Comparison of ENCODE assay signal across 21 cellular contexts in the genomic region with DNA sequence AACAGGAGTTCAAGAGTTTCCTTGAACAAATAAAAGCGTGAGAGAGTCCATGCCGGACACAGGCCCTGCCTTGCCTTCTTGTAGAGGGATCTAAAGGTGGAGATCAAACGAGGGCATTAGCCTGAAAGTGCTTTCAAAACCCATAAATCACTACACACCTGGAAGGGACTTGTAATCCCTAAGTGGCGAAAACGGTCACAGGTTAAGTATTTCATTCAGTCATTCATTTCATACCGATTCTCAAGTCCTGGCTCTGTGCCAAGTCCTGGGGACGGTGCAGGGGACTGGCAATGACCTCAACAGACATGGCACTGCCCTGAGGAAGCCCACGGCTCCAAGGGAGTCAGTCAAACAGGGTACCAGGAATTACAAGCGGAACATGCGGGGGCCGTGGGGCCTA. TPM values are rescaled to one million over a fixed set of nuclear protein-coding genes. Genes with fewer than 3 reads are reported as not detected.
A peak's percentile ranks its signal among the peaks of the same experiment; 100 is the strongest.
DNase-seq lines count a peak whose midpoint lies in the region; ATAC-seq, FAIRE-seq and TF ChIP-seq lines count a peak whose summit lies in the region.
"Had no signal": no experiment of that assay in that cellular context is flagged by ENCODE, and none has a peak within 500 bp of the region (broad histone marks: within the 10 kb centered on the region; RNA-seq: fewer than 3 reads in every experiment).

No MANE protein-coding gene starts in this region.

- BruUV-seq in HepG2 (replicated peaks; lab: Mats Ljungman, UMichigan), result no TSS peak

- H3K79me2 ChIP-seq in HepG2 (ENCODE audit: insufficient read depth, low read length), result no peaks in the 10 kb centered on the region

- no peak for TF ChIP-seq RAD21 in HepG2 (CRISPR knock-in tag; IDR thresholded peaks at IDR 0.05)

- no peak overlapping the region for H3K4me2 ChIP-seq in HepG2 (ENCODE audit: low read depth, low read length)

- CTCF ChIA-PET in HepG2 (lab: Yijun Ruan, JAX; ENCODE audit: low intra/inter-chr PET ratio, low total read pairs), result no interaction called here

- intact Hi-C loops in HepG2 (cut with micrococcal nuclease; ENCODE audit: unreplicated experiment) (no loop called here), right lobe of liver (cut with DNase I) (no loop called here), left lung (cut with DNase I) (no loop called here)

- TF ChIP-seq CTCF in HepG2 (CRISPR knock-in tag; IDR thresholded peaks at IDR 0.05) (no peak), right lobe of liver (IDR thresholded peaks at IDR 0.05) (no peak), WERI-Rb-1 (IDR thresholded peaks at IDR 0.05; ENCODE audit: low read depth, low read length) (no peak), left lung (IDR thresholded peaks at IDR 0.05) (no peak)

- POLR2A ChIA-PET in HepG2 (lab: Yijun Ruan, JAX), result no interaction called here

- in situ Hi-C loops in HepG2 (cut with HindIII; ENCODE audit: extremely low pct_ligation_motif_present, low pct_unique_long_range_greater_than_20kb), result no loop called here

- H3K27me3 ChIP-seq in HepG2 (ENCODE audit: control insufficient read depth in 1 of 2, insufficient read depth in 2 of 2, low read length in 2 of 2), result peaks cover 2 to 14% of the 10 kb centered on the region in 2 experiments; a peak in 3 of 5 replicates
- H3K27me3 ChIP-seq in right lobe of liver, result no peaks in the 10 kb centered on the region
- H3K27me3 ChIP-seq in WERI-Rb-1 (ENCODE audit: insufficient read depth, low read depth, severe bottlenecking), result no peaks in the 10 kb centered on the region
- H3K27me3 ChIP-seq in left lung, result peaks cover 0 to 10% of the 10 kb centered on the region in 2 donors

- no peak overlapping the region for H3K4me3 ChIP-seq in HepG2 (replicated peaks in 1 of 3; ENCODE audit: insufficient read depth in 1 of 3, low read depth in 2 of 3, low read length in 3 of 3)
- no peak overlapping the region for H3K4me3 ChIP-seq in right lobe of liver
- H3K4me3 ChIP-seq in WERI-Rb-1 (ENCODE audit: low read depth, low read length), result no peak overlapping the region
- H3K4me3 ChIP-seq in left lung, result no peak overlapping the region

- H3K9me3 ChIP-seq in HepG2 (ENCODE audit: low read length), result no peaks in the 10 kb centered on the region
- H3K9me3 ChIP-seq in right lobe of liver, result no peaks in the 10 kb centered on the region
- H3K9me3 ChIP-seq in WERI-Rb-1 (ENCODE audit: severe bottlenecking), result no peaks in the 10 kb centered on the region
- H3K9me3 ChIP-seq in left lung, result no peaks in the 10 kb centered on the region

- 0 out of 2 replicates have a peak, but pooled peaks cover 3% of the 10 kb centered on the region for H4K20me1 ChIP-seq in HepG2 (ENCODE audit: insufficient read depth, low read length)

- H3K4me1 ChIP-seq in HepG2 (ENCODE audit: insufficient read depth, low read length) (no peaks in the 10 kb centered on the region), right lobe of liver (peaks cover 0 to 18% (median 0%) of the 10 kb centered on the region in 4 donors), left lung (peaks cover 0 to 18% of the 10 kb centered on the region in 2 donors)

- DNase-seq in HepG2 (ENCODE audit: low spot score) (no peak), right lobe of liver (no peak), WERI-Rb-1 (no peak), left lung (no peak), NCI-H1694 treated with DMSO at 0.1 percent for 48 hours (lab: John Stamatoyannopoulos, UW) (no peak), AG08395 (ENCODE audit: low spot score) (no peak), GM12892 (ENCODE audit: insufficient read length) (no peak), NCI-H1694 (lab: John Stamatoyannopoulos, UW) (no peak)
- DNase-seq: AML-193, Calu3, DMS79 treated with DMSO at 0.1 percent for 48 hours, H9, KBM-7, NCI-H1092 treated with DMSO at 0.1 percent for 48 hours, NCI-H1930, NCI-H524 treated with DMSO at 0.1 percent for 48 hours had no signal

- H3K27ac ChIP-seq in HepG2 (ENCODE audit: extremely low read length, insufficient read depth, low read length) (no peak overlapping the region), right lobe of liver (no peak overlapping the region), WERI-Rb-1 (peak overlapping the region; percentile 4; the same call in 1 of the 2 replicates), left lung (no peak overlapping the region)
- H3K27ac ChIP-seq: SK-N-MC had no signal

- TF ChIP-seq POLR2A in HepG2 (IDR thresholded peaks at IDR 0.05; ENCODE audit: insufficient read depth in 1 of 2, low read depth in 2 of 2, low read length in 2 of 2) (no peak), right lobe of liver (IDR thresholded peaks at IDR 0.05) (no peak), GM12892 (IDR thresholded peaks at IDR 0.05; ENCODE audit: low read depth, low read length) (no peak)

- TF ChIP-seq EP300 in HepG2 (IDR thresholded peaks at IDR 0.05; ENCODE audit: low read depth in 2 of 2, low read length in 2 of 2), result no peak
- TF ChIP-seq EP300 in HepG2 (CRISPR knock-in tag; IDR thresholded peaks at IDR 0.05; ENCODE audit: borderline replicate concordance), result no peak

- no peaks in the 10 kb centered on the region for H3K36me3 ChIP-seq in HepG2 (replicated peaks in 1 of 2; ENCODE audit: control insufficient read depth in 1 of 2, insufficient read depth in 2 of 2, low read length in 2 of 2)
- H3K36me3 ChIP-seq in right lobe of liver, result no peaks in the 10 kb centered on the region
- H3K36me3 ChIP-seq in WERI-Rb-1, result no peaks in the 10 kb centered on the region
- H3K36me3 ChIP-seq in left lung, result no peaks in the 10 kb centered on the region

- H2AFZ ChIP-seq in HepG2 (ENCODE audit: low read length), result no peak overlapping the region

- no peak overlapping the region for H3K9ac ChIP-seq in HepG2 (ENCODE audit: insufficient read depth, low read depth, low read length)

- 8% methylated on average over 9 of the region's 11 CpGs for WGBS in HepG2 (ENCODE audit: low lambda C conversion rate)
- 35% methylated on average over 7 of the region's 11 CpGs for WGBS in right lobe of liver (ENCODE audit: insufficient coverage, low coverage, low lambda C conversion rate, missing lambda C conversion rate)

- FAIRE-seq in HepG2 (lab: Jason Lieb, UNC) (no peak), GM12892 (lab: Jason Lieb, UNC) (no peak)
- FAIRE-seq: G401.6, GM12891, GM19239 had no signal

- peak; percentile 24; the same call in 1 of the 3 replicates for ATAC-seq in HepG2
- no peak for ATAC-seq in right lobe of liver
- peak; percentile 73 for ATAC-seq in left lung

TF ChIP-seq in HepG2, 621 proteins besides CTCF, POLR2A, EP300 and RAD21:
- no peak for TF ChIP-seq SNRNP70 (IDR thresholded peaks at IDR 0.05; ENCODE audit: low read depth, low read length)
- TF ChIP-seq SIX1 (CRISPR knock-in tag; IDR thresholded peaks at IDR 0.05; ENCODE audit: borderline replicate concordance), result no peak
- TF ChIP-seq LCORL (IDR thresholded peaks at IDR 0.05), result peak; percentile 89
- no peak for TF ChIP-seq LCORL (CRISPR knock-in tag; IDR thresholded peaks at IDR 0.05)
- no peak for TF ChIP-seq ZFP82 (CRISPR knock-in tag; IDR thresholded peaks at IDR 0.05; ENCODE audit: borderline replicate concordance)

RNA-seq across cellular contexts. Expression of a gene that starts 26.6 kb away (rescaled TPM):
- total RNA-seq in HepG2 (2016; rRNA removed; fragmentation: Illumina TruSeq; extraction: Trizol), result not detected in 2 replicates
- not detected in 2 replicates for total RNA-seq in HepG2 (2016; cell fraction: cytosol; rRNA removed; fragmentation: Illumina TruSeq; extraction: Trizol; ENCODE audit: low read depth)
- not detected in 2 replicates for total RNA-seq in HepG2 (2016; cell fraction: insoluble cytoplasmic fraction; rRNA removed; fragmentation: Illumina TruSeq; extraction: Trizol)
- not detected in 2 replicates for total RNA-seq in HepG2 (2016; cell fraction: membrane; rRNA removed; fragmentation: Illumina TruSeq; extraction: Trizol)
- not detected in 2 replicates for total RNA-seq in HepG2 (2016; cell fraction: nucleus; rRNA removed; fragmentation: Illumina TruSeq; extraction: Trizol)
- 0.01 TPM in 1 of 2 replicates, not detected in the other for polyA plus RNA-seq in HepG2 (2011; rRNA removed)
- polyA plus RNA-seq in HepG2 (2011; cell fraction: cytosol; rRNA removed), result not detected in 2 replicates
- 0.03 TPM in 2 replicates for polyA plus RNA-seq in HepG2 (2011; cell fraction: nucleus; rRNA removed)
- polyA plus RNA-seq in HepG2 (2012), result 0.01 and 0.09 TPM in 2 replicates
- polyA plus RNA-seq in HepG2 (2016; cell fraction: cytosol; fragmentation: Illumina TruSeq; extraction: Trizol; ENCODE audit: low read depth), result not detected in 2 replicates
- not detected in 2 replicates for polyA plus RNA-seq in HepG2 (2016; cell fraction: insoluble cytoplasmic fraction; fragmentation: Illumina TruSeq; extraction: Trizol; ENCODE audit: low read depth)
- polyA plus RNA-seq in HepG2 (2016; cell fraction: membrane; fragmentation: Illumina TruSeq; extraction: Trizol; ENCODE audit: low read depth), result not detected in 2 replicates
- not detected in 2 replicates for polyA plus RNA-seq in HepG2 (2016; cell fraction: nucleus; fragmentation: Illumina TruSeq; extraction: Trizol; ENCODE audit: insufficient read depth, low read depth)
- 0.47 TPM in 1 of 2 replicates, not detected in the other for polyA minus RNA-seq in HepG2 (2011; rRNA and poly(A)+ RNA removed; ENCODE audit: low replicate concordance)
- not detected in 2 replicates for polyA minus RNA-seq in HepG2 (2011; cell fraction: cytosol; rRNA and poly(A)+ RNA removed)
- not detected in 2 replicates for polyA minus RNA-seq in HepG2 (2011; cell fraction: nucleus; rRNA and poly(A)+ RNA removed)
- total RNA-seq in right lobe of liver, result under 1 TPM; 0.07 to 0.93 (median 0.49) TPM
- 1 to 10 TPM; 4.2 to 4.9 TPM for total RNA-seq in left lung
- polyA plus RNA-seq in GM12892 (2012; ENCODE audit: missing spikeins), result not detected
- total RNA-seq: A673 had no signal

Comparison
In these comparisons a context has a peak if more than half of its experiments do, and no peak if none do; other contexts are left out.
1. ATAC-seq: peak in HepG2 (single experiment) and left lung (single experiment); none in right lobe of liver (0 of 4).